In genomic region chr18:36043153-36043552, GRCh38 we compare ENCODE assay signal across 27 cellular contexts.
"Had no signal": no experiment of that assay in that cellular context is flagged by ENCODE, and none has a peak within 500 bp of the region (broad histone marks: within the 10 kb centered on the region; RNA-seq: fewer than 3 reads in every experiment).

No MANE protein-coding gene starts in this region.

- H3K4me1 Mint-ChIP-seq: nephron, neural progenitor cell had no signal

- DNase-seq: occipital lobe; ovary; posterior cingulate gyrus; psoas muscle; right cardiac atrium; right lobe of liver; sigmoid colon; small intestine; stimulated activated CD4-positive, alpha-beta T cell treated with anti-CD3 and anti-CD28 coated beads, Interleukin-15, amount 100 ng/mL, for 24 hours; stimulated activated CD4-positive, alpha-beta T cell treated with anti-CD3 and anti-CD28 coated beads, Interleukin-2, amount 100 ng/mL, for 24 hours; stimulated activated CD4-positive, alpha-beta T cell treated with anti-CD3 and anti-CD28 coated beads, Interleukin-2, amount 100 ng/mL, for 48 hours; stimulated activated CD4-positive, alpha-beta T cell treated with anti-CD3 and anti-CD28 coated beads, Interleukin-4, amount 100 ng/mL, for 24 hours; stimulated activated naive B cell treated with anti-CD40 and anti-IgM and Interleukin-4, amounts not matched to agents 10 μg/mL and 1 μg/mL and 100 μg/mL, for 72 hours; stimulated activated naive CD4-positive, alpha-beta T cell treated with Interleukin-2 at 50 U/mL for 16 hours; stomach; thyroid gland; trophoblast cell; upper lobe of left lung had no signal

- H2AFZ ChIP-seq: neural progenitor cell, parathyroid adenoma had no signal

- H3K4me3 ChIP-seq: neural progenitor cell, ovary, psoas muscle, right lobe of liver, sigmoid colon, stomach, thoracic aorta, thyroid gland, tibial nerve, upper lobe of left lung, vagina had no signal

- H3K4me3 Mint-ChIP-seq: nephron; neural progenitor cell; stimulated activated effector memory CD8-positive, alpha-beta T cell treated with anti-CD3 and anti-CD28 coated beads, Interleukin-12 subunit alpha, Interleukin-12 subunit beta, amount 100 ng/mL, for 72 hours; stimulated activated naive B cell treated with anti-CD40 and anti-IgM and Interleukin-4, amounts not matched to agents 10 μg/mL and 1 μg/mL and 100 μg/mL, for 72 hours; stimulated activated naive CD8-positive, alpha-beta T cell treated with anti-CD3 and anti-CD28 coated beads, Interleukin-15, Interleukin-2, amounts not matched to agents 100 ng/mL and 50 ng/mL, for 24 hours had no signal

- H3K4me2 ChIP-seq: neural progenitor cell had no signal

- H3K27ac ChIP-seq: neural progenitor cell, ovary, parathyroid adenoma, psoas muscle, right lobe of liver, sigmoid colon, stomach, thoracic aorta, thyroid gland, tibial nerve, upper lobe of left lung, vagina had no signal

- H3K36me3 Mint-ChIP-seq: stimulated activated effector memory CD8-positive, alpha-beta T cell treated with anti-CD3 and anti-CD28 coated beads, Interleukin-12 subunit alpha, Interleukin-12 subunit beta, amount 100 ng/mL, for 72 hours had no signal

- H3K27me3 Mint-ChIP-seq: progenitor cell of endocrine pancreas; stimulated activated naive B cell treated with anti-CD40 and anti-IgM and Interleukin-4, amounts not matched to agents 10 μg/mL and 1 μg/mL and 100 μg/mL, for 72 hours; stimulated activated naive CD8-positive, alpha-beta T cell treated with anti-CD3 and anti-CD28 coated beads, Interleukin-15, Interleukin-2, amounts not matched to agents 100 ng/mL and 50 ng/mL, for 24 hours had no signal

- ATAC-seq: psoas muscle; right cardiac atrium; right lobe of liver; stimulated activated effector memory CD8-positive, alpha-beta T cell treated with anti-CD3 and anti-CD28 coated beads, Interleukin-12 subunit alpha, Interleukin-12 subunit beta, amount 100 ng/mL, for 72 hours; stimulated activated naive B cell treated with anti-CD40 and anti-IgM and Interleukin-4, amounts not matched to agents 10 μg/mL and 1 μg/mL and 100 μg/mL, for 72 hours had no signal

- H3K9me3 Mint-ChIP-seq: stimulated activated effector memory CD8-positive, alpha-beta T cell treated with anti-CD3 and anti-CD28 coated beads, Interleukin-12 subunit alpha, Interleukin-12 subunit beta, amount 100 ng/mL, for 72 hours had no signal

- H3K4me1 ChIP-seq: neural progenitor cell, parathyroid adenoma, psoas muscle, right lobe of liver had no signal

- H3K27me3 ChIP-seq: neural progenitor cell, ovary, right lobe of liver, sigmoid colon, stomach, thyroid gland, tibial nerve, upper lobe of left lung, vagina had no signal

- H3K36me3 ChIP-seq: ovary, right lobe of liver, sigmoid colon, thoracic aorta, thyroid gland had no signal

- H3K27ac Mint-ChIP-seq: nephron; neural progenitor cell; progenitor cell of endocrine pancreas; stimulated activated naive B cell treated with anti-CD40 and anti-IgM and Interleukin-4, amounts not matched to agents 10 μg/mL and 1 μg/mL and 100 μg/mL, for 72 hours; stimulated activated naive CD8-positive, alpha-beta T cell treated with anti-CD3 and anti-CD28 coated beads, Interleukin-15, Interleukin-2, amounts not matched to agents 100 ng/mL and 50 ng/mL, for 24 hours had no signal
